ENCODE assay signal across 26 cellular contexts in genomic region chr2:177540293-177540692, GRCh38.
DNase-seq lines count a peak whose midpoint lies in the region; ATAC-seq, FAIRE-seq and TF ChIP-seq lines count a peak whose summit lies in the region.
"Had no signal": no experiment of that assay in that cellular context is flagged by ENCODE, and none has a peak within 500 bp of the region (broad histone marks: within the 10 kb centered on the region; RNA-seq: fewer than 3 reads in every experiment).

No MANE protein-coding gene starts in this region.

- no peak for TF ChIP-seq EP300 in HepG2 (IDR thresholded peaks at IDR 0.05; ENCODE audit: low read depth in 2 of 2, low read length in 2 of 2)
- no peak for TF ChIP-seq EP300 in HepG2 (CRISPR knock-in tag; IDR thresholded peaks at IDR 0.05; ENCODE audit: borderline replicate concordance)

- CTCF ChIA-PET in HepG2 (lab: Yijun Ruan, JAX; ENCODE audit: low intra/inter-chr PET ratio, low total read pairs) = no interaction called here

- no TSS peak for BruUV-seq in HepG2 (replicated peaks; lab: Mats Ljungman, UMichigan)

- no peaks in the 10 kb centered on the region for H3K27me3 ChIP-seq in HepG2 (ENCODE audit: control insufficient read depth in 1 of 2, insufficient read depth in 2 of 2, low read length in 2 of 2)
- H3K27me3 ChIP-seq in right lobe of liver = no peaks in the 10 kb centered on the region
- H3K27me3 ChIP-seq: BE2C; BLaER1 treated with 17β-estradiol and CSF1 and Interleukin-3, amounts not matched to agents 10 nM and 100 nM had no signal

- WGBS in HepG2 (ENCODE audit: low lambda C conversion rate) = 98% methylated on average over 1 of the region's 1 CpG
- WGBS in right lobe of liver (ENCODE audit: insufficient coverage, low coverage, low lambda C conversion rate, missing lambda C conversion rate) = 83% methylated on average over 1 of the region's 1 CpG

- H3K9me3 Mint-ChIP-seq in activated CD4-positive, alpha-beta T cell treated with anti-CD3 and anti-CD28 coated beads, Interleukin-2, amount 10 ng/mL, durations not matched to agents 24 days and 14 days = no peaks in the 10 kb centered on the region
- H3K9me3 Mint-ChIP-seq in activated T-cell treated with anti-CD3 and anti-CD28 coated beads, Interleukin-2, amount 50 U/mL, for 24 hours = no peaks in the 10 kb centered on the region
- H3K9me3 Mint-ChIP-seq: CD4-positive, alpha-beta T cell; CD8-positive, alpha-beta memory T cell had no signal

- H3K4me3 ChIP-seq in HepG2 (replicated peaks in 1 of 3; ENCODE audit: insufficient read depth in 1 of 3, low read depth in 2 of 3, low read length in 3 of 3) (no peak overlapping the region), right lobe of liver (no peak overlapping the region), SK-N-MC (no peak overlapping the region), kidney (ENCODE audit: low read length in 2 of 2) (no peak overlapping the region)
- H3K4me3 ChIP-seq: A549; BLaER1 treated with 17β-estradiol and CSF1 and Interleukin-3, amounts not matched to agents 10 nM and 100 nM; GM12878; GM23248 had no signal

- ATAC-seq in HepG2 (no peak), right lobe of liver (no peak)
- ATAC-seq: A549, GM12878 had no signal

- H3K4me2 ChIP-seq in HepG2 (ENCODE audit: low read depth, low read length) = no peak overlapping the region
- H3K4me2 ChIP-seq: A549; BLaER1 treated with 17β-estradiol and CSF1 and Interleukin-3, amounts not matched to agents 10 nM and 100 nM had no signal

- H3K79me2 ChIP-seq in HepG2 (ENCODE audit: insufficient read depth, low read length) = no peaks in the 10 kb centered on the region

- no peaks in the 10 kb centered on the region for H3K27me3 Mint-ChIP-seq in activated CD4-positive, alpha-beta T cell treated with anti-CD3 and anti-CD28 coated beads, Interleukin-2, amount 10 ng/mL, durations not matched to agents 24 days and 14 days
- H3K27me3 Mint-ChIP-seq in activated T-cell treated with anti-CD3 and anti-CD28 coated beads, Interleukin-2, amount 50 U/mL, for 24 hours = no peaks in the 10 kb centered on the region
- H3K27me3 Mint-ChIP-seq: CD4-positive, alpha-beta T cell; CD8-positive, alpha-beta memory T cell had no signal

- peaks cover 8% of the 10 kb centered on the region for H3K4me1 Mint-ChIP-seq in activated CD4-positive, alpha-beta T cell treated with anti-CD3 and anti-CD28 coated beads, Interleukin-2, amount 10 ng/mL, durations not matched to agents 24 days and 14 days
- peaks cover 3% of the 10 kb centered on the region for H3K4me1 Mint-ChIP-seq in activated T-cell treated with anti-CD3 and anti-CD28 coated beads, Interleukin-2, amount 50 U/mL, for 24 hours (ENCODE audit: low read depth)
- H3K4me1 Mint-ChIP-seq: CD8-positive, alpha-beta memory T cell had no signal

- FAIRE-seq in HepG2 (lab: Jason Lieb, UNC) (no peak), kidney (lab: Jason Lieb, UNC) (peak; percentile 44)
- FAIRE-seq: A549, D721Med, GM12878, GM18507, H1 had no signal

- no peak overlapping the region for H3K27ac ChIP-seq in HepG2 (ENCODE audit: extremely low read length, insufficient read depth, low read length)
- no peak overlapping the region for H3K27ac ChIP-seq in right lobe of liver
- peak overlapping the region; percentile 86 for H3K27ac ChIP-seq in SK-N-MC
- H3K27ac ChIP-seq in kidney (ENCODE audit: low read depth in 2 of 2, low read length in 2 of 2) = no peak overlapping the region
- H3K27ac ChIP-seq: A549; BLaER1 treated with 17β-estradiol and CSF1 and Interleukin-3, amounts not matched to agents 10 nM and 100 nM; GM23248 had no signal

- peaks cover 15% of the 10 kb centered on the region for H3K36me3 Mint-ChIP-seq in activated CD4-positive, alpha-beta T cell treated with anti-CD3 and anti-CD28 coated beads, Interleukin-2, amount 10 ng/mL, durations not matched to agents 24 days and 14 days (ENCODE audit: low read depth)
- peaks cover 18% of the 10 kb centered on the region for H3K36me3 Mint-ChIP-seq in activated T-cell treated with anti-CD3 and anti-CD28 coated beads, Interleukin-2, amount 50 U/mL, for 24 hours (ENCODE audit: low read depth)

- H3K9ac ChIP-seq in HepG2 (ENCODE audit: insufficient read depth, low read depth, low read length) (no peak overlapping the region), SK-N-MC (ENCODE audit: insufficient read length) (no peak overlapping the region), kidney (ENCODE audit: low read length in 2 of 2) (no peak overlapping the region)
- H3K9ac ChIP-seq: BLaER1 treated with 17β-estradiol and CSF1 and Interleukin-3, amounts not matched to agents 10 nM and 100 nM; GM23248 had no signal

- intact Hi-C loops in HepG2 (cut with micrococcal nuclease; ENCODE audit: unreplicated experiment) (no loop called here), right lobe of liver (cut with DNase I) (no loop called here), kidney (cut with DNase I) (no loop called here)
- intact Hi-C loops in activated CD4-positive, alpha-beta T cell treated with anti-CD3 and anti-CD28 coated beads, Interleukin-2, amount 10 ng/mL, durations not matched to agents 24 days and 14 days (cut with micrococcal nuclease) = no loop called here

- POLR2A ChIA-PET in HepG2 (lab: Yijun Ruan, JAX) = interaction anchor here (1.0 kb wide), 1 partner anchor 53 kb away, joined by 4 read pairs; no protein-coding TSS in a partner anchor

- TF ChIP-seq CTCF in HepG2 (CRISPR knock-in tag; IDR thresholded peaks at IDR 0.05) = no peak
- no peak for TF ChIP-seq CTCF in right lobe of liver (IDR thresholded peaks at IDR 0.05)
- TF ChIP-seq CTCF in kidney (IDR thresholded peaks at IDR 0.05; ENCODE audit: borderline replicate concordance, extremely low read depth, insufficient read depth) = no peak

- TF ChIP-seq POLR2A in HepG2 (IDR thresholded peaks at IDR 0.05; ENCODE audit: insufficient read depth in 1 of 2, low read depth in 2 of 2, low read length in 2 of 2) (no peak), right lobe of liver (IDR thresholded peaks at IDR 0.05) (no peak)

- H3K4me1 ChIP-seq in HepG2 (ENCODE audit: insufficient read depth, low read length) (no peaks in the 10 kb centered on the region), right lobe of liver (no peaks in the 10 kb centered on the region), kidney (ENCODE audit: control insufficient read depth in 1 of 2, insufficient read depth in 1 of 2, low read depth in 1 of 2, low read length in 2 of 2) (no peaks in the 10 kb centered on the region)
- H3K4me1 ChIP-seq: A549 had no signal

- H3K4me3 Mint-ChIP-seq in activated CD4-positive, alpha-beta T cell treated with anti-CD3 and anti-CD28 coated beads, Interleukin-2, amount 10 ng/mL, durations not matched to agents 24 days and 14 days = no peak overlapping the region
- no peak overlapping the region for H3K4me3 Mint-ChIP-seq in activated T-cell treated with anti-CD3 and anti-CD28 coated beads, Interleukin-2, amount 50 U/mL, for 24 hours
- H3K4me3 Mint-ChIP-seq: CD14-positive monocyte; CD4-positive, alpha-beta T cell; CD8-positive, alpha-beta memory T cell had no signal

- in situ Hi-C loops in HepG2 (cut with HindIII; ENCODE audit: extremely low pct_ligation_motif_present, low pct_unique_long_range_greater_than_20kb) = no loop called here

- peaks cover 6 to 22% of the 10 kb centered on the region in 2 experiments for H3K36me3 ChIP-seq in HepG2 (replicated peaks in 1 of 2; ENCODE audit: control insufficient read depth in 1 of 2, insufficient read depth in 2 of 2, low read length in 2 of 2)
- no peaks in the 10 kb centered on the region for H3K36me3 ChIP-seq in right lobe of liver
- H3K36me3 ChIP-seq in SK-N-MC (ENCODE audit: insufficient read depth, low read length) = no peaks in the 10 kb centered on the region
- no peaks in the 10 kb centered on the region for H3K36me3 ChIP-seq in kidney (ENCODE audit: control insufficient read depth in 1 of 2, insufficient read depth in 2 of 2, low read length in 2 of 2)
- H3K36me3 ChIP-seq: BE2C had no signal

- no peak overlapping the region for H3K27ac Mint-ChIP-seq in activated CD4-positive, alpha-beta T cell treated with anti-CD3 and anti-CD28 coated beads, Interleukin-2, amount 10 ng/mL, durations not matched to agents 24 days and 14 days
- H3K27ac Mint-ChIP-seq in activated T-cell treated with anti-CD3 and anti-CD28 coated beads, Interleukin-2, amount 50 U/mL, for 24 hours = no peak overlapping the region
- H3K27ac Mint-ChIP-seq: CD14-positive monocyte; CD4-positive, alpha-beta T cell; CD8-positive, alpha-beta memory T cell had no signal

- H3K9me3 ChIP-seq in HepG2 (ENCODE audit: low read length) (no peaks in the 10 kb centered on the region), right lobe of liver (no peaks in the 10 kb centered on the region), SK-N-MC (ENCODE audit: low read depth, low read length) (no peaks in the 10 kb centered on the region), kidney (ENCODE audit: control insufficient read depth in 1 of 2, low read length in 2 of 2) (no peaks in the 10 kb centered on the region)
- H3K9me3 ChIP-seq: A549, BE2C had no signal

- H2AFZ ChIP-seq in HepG2 (ENCODE audit: low read length) = no peak overlapping the region
- H2AFZ ChIP-seq: GM23248 had no signal

- DNase-seq in HepG2 (ENCODE audit: low spot score) (no peak), right lobe of liver (no peak), SK-N-MC (ENCODE audit: low read depth, low spot score) (no peak), kidney (no peak), dedifferentiated amniotic fluid mesenchymal stem cell (ENCODE audit: extremely low spot score) (no peak)
- DNase-seq in activated CD4-positive, alpha-beta T cell treated with anti-CD3 and anti-CD28 coated beads, Interleukin-2, amount 10 ng/mL, durations not matched to agents 24 days and 14 days = no peak
- no peak for DNase-seq in activated T-cell treated with anti-CD3 and anti-CD28 coated beads, Interleukin-2, amount 50 U/mL, for 24 hours
- DNase-seq: 8988T; ACHN; AML-193; BE2C; CD4-positive, alpha-beta T cell; CD8-positive, alpha-beta memory T cell; DMS79; EL; GDM1; GM23248; H7; HCEC 1CT had no signal

- TF ChIP-seq RAD21 in HepG2 (CRISPR knock-in tag; IDR thresholded peaks at IDR 0.05) = no peak

- no peaks in the 10 kb centered on the region for H4K20me1 ChIP-seq in HepG2 (ENCODE audit: insufficient read depth, low read length)
- H4K20me1 ChIP-seq: BLaER1 treated with 17β-estradiol and CSF1 and Interleukin-3, amounts not matched to agents 10 nM and 100 nM had no signal

TF ChIP-seq in HepG2, 621 proteins besides CTCF, POLR2A, EP300 and RAD21:
- peak; percentile 24 for TF ChIP-seq RBM22 (optimal IDR thresholded peaks at IDR 0.05; ENCODE audit: low read length)
- TF ChIP-seq CHCHD3 (CRISPR knock-in tag; IDR thresholded peaks at IDR 0.05) = no peak
- TF ChIP-seq SAFB2 (CRISPR knock-in tag; IDR thresholded peaks at IDR 0.05; ENCODE audit: borderline replicate concordance, low read depth) = no peak
TF ChIP-seq in HepG2: peak in this region for 1.
